Comparison of ENCODE assay signal across 22 cellular contexts in genomic region chr10:131577786-131578471, GRCh38.
DNase-seq lines count a peak whose midpoint lies in the region; ATAC-seq and TF ChIP-seq lines count a peak whose summit lies in the region.
"Had no signal": no experiment of that assay in that cellular context is flagged by ENCODE, and none has a peak within 500 bp of the region (broad histone marks: within the 10 kb centered on the region; RNA-seq: fewer than 3 reads in every experiment).

No MANE protein-coding gene starts in this region.

- no peak overlapping the region for H3K4me3 Mint-ChIP-seq in activated CD4-positive, alpha-beta T cell treated with anti-CD3 and anti-CD28 coated beads, Interleukin-2, amount 10 ng/mL, durations not matched to agents 24 days and 14 days
- H3K4me3 Mint-ChIP-seq in activated CD4-positive, alpha-beta T cell treated with anti-CD3 and anti-CD28 coated beads, Interleukin-2, amount 10 ng/mL, durations not matched to agents 7 days and 5 days = no peak overlapping the region
- no peak overlapping the region for H3K4me3 Mint-ChIP-seq in endodermal cell
- no peak overlapping the region for H3K4me3 Mint-ChIP-seq in osteocyte (ENCODE audit: unreplicated experiment)
- H3K4me3 Mint-ChIP-seq: CD8-positive, alpha-beta T cell; GM23338; IgD-negative memory B cell had no signal

- POLR2A ChIA-PET in activated CD4-positive, alpha-beta T cell treated with anti-CD3 and anti-CD28 coated beads, Interleukin-2, amount 10 ng/mL, durations not matched to agents 7 days and 5 days (lab: Charles Lee) = no interaction called here

- H3K4me1 Mint-ChIP-seq in activated CD4-positive, alpha-beta T cell treated with anti-CD3 and anti-CD28 coated beads, Interleukin-2, amount 10 ng/mL, durations not matched to agents 24 days and 14 days = no peaks in the 10 kb centered on the region
- no peaks in the 10 kb centered on the region for H3K4me1 Mint-ChIP-seq in activated CD4-positive, alpha-beta T cell treated with anti-CD3 and anti-CD28 coated beads, Interleukin-2, amount 10 ng/mL, durations not matched to agents 7 days and 5 days
- no peaks in the 10 kb centered on the region for H3K4me1 Mint-ChIP-seq in endodermal cell
- H3K4me1 Mint-ChIP-seq in osteocyte (ENCODE audit: unreplicated experiment) = no peaks in the 10 kb centered on the region
- H3K4me1 Mint-ChIP-seq: GM23338, IgD-negative memory B cell had no signal

- H3K27me3 Mint-ChIP-seq in activated CD4-positive, alpha-beta T cell treated with anti-CD3 and anti-CD28 coated beads, Interleukin-2, amount 10 ng/mL, durations not matched to agents 24 days and 14 days = no peaks in the 10 kb centered on the region
- H3K27me3 Mint-ChIP-seq in activated CD4-positive, alpha-beta T cell treated with anti-CD3 and anti-CD28 coated beads, Interleukin-2, amount 10 ng/mL, durations not matched to agents 7 days and 5 days = no peaks in the 10 kb centered on the region
- H3K27me3 Mint-ChIP-seq in endodermal cell (ENCODE audit: insufficient read depth) (no peaks in the 10 kb centered on the region), osteocyte (ENCODE audit: unreplicated experiment) (no peaks in the 10 kb centered on the region)
- H3K27me3 Mint-ChIP-seq: IgD-negative memory B cell had no signal

- H3K36me3 Mint-ChIP-seq in activated CD4-positive, alpha-beta T cell treated with anti-CD3 and anti-CD28 coated beads, Interleukin-2, amount 10 ng/mL, durations not matched to agents 24 days and 14 days (ENCODE audit: low read depth) = no peaks in the 10 kb centered on the region
- no peaks in the 10 kb centered on the region for H3K36me3 Mint-ChIP-seq in activated CD4-positive, alpha-beta T cell treated with anti-CD3 and anti-CD28 coated beads, Interleukin-2, amount 10 ng/mL, durations not matched to agents 7 days and 5 days (ENCODE audit: low read depth)
- H3K36me3 Mint-ChIP-seq in endodermal cell (ENCODE audit: low read depth) = no peaks in the 10 kb centered on the region
- no peaks in the 10 kb centered on the region for H3K36me3 Mint-ChIP-seq in osteocyte (ENCODE audit: unreplicated experiment)
- H3K36me3 Mint-ChIP-seq: CD8-positive, alpha-beta T cell; IgD-negative memory B cell had no signal

- H3K9ac ChIP-seq in endodermal cell (ENCODE audit: extremely low read depth, low read length, poor library complexity, severe bottlenecking) = no peak overlapping the region

- H3K4me1 ChIP-seq in endodermal cell (ENCODE audit: control insufficient read depth, insufficient read depth, low read length) (no peaks in the 10 kb centered on the region), foreskin keratinocyte (no peaks in the 10 kb centered on the region)
- H3K4me1 ChIP-seq: BE2C had no signal

- H3K27me3 ChIP-seq in endodermal cell (ENCODE audit: control insufficient read depth, insufficient read depth, low read length, poor library complexity, severe bottlenecking) = no peaks in the 10 kb centered on the region
- no peaks in the 10 kb centered on the region for H3K27me3 ChIP-seq in foreskin keratinocyte
- H3K27me3 ChIP-seq: BE2C had no signal

- H3K9me3 Mint-ChIP-seq in activated CD4-positive, alpha-beta T cell treated with anti-CD3 and anti-CD28 coated beads, Interleukin-2, amount 10 ng/mL, durations not matched to agents 24 days and 14 days = no peaks in the 10 kb centered on the region
- no peaks in the 10 kb centered on the region for H3K9me3 Mint-ChIP-seq in activated CD4-positive, alpha-beta T cell treated with anti-CD3 and anti-CD28 coated beads, Interleukin-2, amount 10 ng/mL, durations not matched to agents 7 days and 5 days
- H3K9me3 Mint-ChIP-seq in endodermal cell = peaks cover 2% of the 10 kb centered on the region
- peaks cover 29% of the 10 kb centered on the region for H3K9me3 Mint-ChIP-seq in osteocyte (ENCODE audit: unreplicated experiment)
- H3K9me3 Mint-ChIP-seq: CD8-positive, alpha-beta T cell had no signal

- H3K9me3 ChIP-seq in endodermal cell (ENCODE audit: control insufficient read depth, low read length) = no peaks in the 10 kb centered on the region
- H3K9me3 ChIP-seq: BE2C had no signal

- CTCF ChIA-PET in activated CD4-positive, alpha-beta T cell treated with anti-CD3 and anti-CD28 coated beads, Interleukin-2, amount 10 ng/mL, durations not matched to agents 7 days and 5 days (lab: Charles Lee) = no interaction called here

- H3K4me3 ChIP-seq in endodermal cell (ENCODE audit: low read length) = no peak overlapping the region
- H3K4me3 ChIP-seq: GM23338 had no signal

- intact Hi-C loops in activated CD4-positive, alpha-beta T cell treated with anti-CD3 and anti-CD28 coated beads, Interleukin-2, amount 10 ng/mL, durations not matched to agents 24 days and 14 days (cut with micrococcal nuclease) = no loop called here

- ATAC-seq in foreskin keratinocyte = no peak
- ATAC-seq in HG03565 (IDR thresholded peaks at IDR 0.05; ENCODE audit: unreplicated experiment) = no peak
- ATAC-seq: CD8-positive, alpha-beta T cell; GM23338; HCT116 had no signal

- WGBS in endodermal cell (ENCODE audit: insufficient coverage in 1 of 2, insufficient read length in 1 of 2), 2 experiments = 84 to 85% methylated on average over 6 to 23 of the region's 24 CpGs

- H3K27ac Mint-ChIP-seq in activated CD4-positive, alpha-beta T cell treated with anti-CD3 and anti-CD28 coated beads, Interleukin-2, amount 10 ng/mL, durations not matched to agents 24 days and 14 days = no peak overlapping the region
- no peak overlapping the region for H3K27ac Mint-ChIP-seq in activated CD4-positive, alpha-beta T cell treated with anti-CD3 and anti-CD28 coated beads, Interleukin-2, amount 10 ng/mL, durations not matched to agents 7 days and 5 days
- H3K27ac Mint-ChIP-seq in endodermal cell (no peak overlapping the region), osteocyte (ENCODE audit: unreplicated experiment) (no peak overlapping the region)
- H3K27ac Mint-ChIP-seq: CD8-positive, alpha-beta T cell; GM23338; IgD-negative memory B cell had no signal

- DNase-seq in activated CD4-positive, alpha-beta T cell treated with anti-CD3 and anti-CD28 coated beads, Interleukin-2, amount 10 ng/mL, durations not matched to agents 24 days and 14 days = peak; percentile 33
- no peak for DNase-seq in activated CD4-positive, alpha-beta T cell treated with anti-CD3 and anti-CD28 coated beads, Interleukin-2, amount 10 ng/mL, durations not matched to agents 7 days and 5 days
- peak; percentile 35 for DNase-seq in endodermal cell
- peak; percentile 81 for DNase-seq in osteocyte (ENCODE audit: extremely low spot score, unreplicated experiment)
- DNase-seq in ureter (ENCODE audit: low spot score) = peak; percentile 29
- no peak for DNase-seq in foreskin keratinocyte
- DNase-seq in NCI-H1930 (lab: John Stamatoyannopoulos, UW) = no peak
- DNase-seq: BE2C, DMS79, Kasumi-1, NCI-H1105 treated with DMSO at 0.1 percent for 48 hours, NCI-H187, NCI-H345, OCI-M1, RPMI8226 had no signal

- no peak overlapping the region for H3K27ac ChIP-seq in endodermal cell (ENCODE audit: low read depth, low read length)
- H3K27ac ChIP-seq in foreskin keratinocyte = no peak overlapping the region
- H3K27ac ChIP-seq: 22Rv1, HL-60 had no signal

- H3K36me3 ChIP-seq in endodermal cell (ENCODE audit: control insufficient read depth, insufficient read depth, low read length) = no peaks in the 10 kb centered on the region
- H3K36me3 ChIP-seq: BE2C had no signal

- TF ChIP-seq CTCF in endodermal cell (conservative IDR thresholded peaks at IDR 0.05) (no peak), osteocyte (IDR thresholded peaks at IDR 0.05) (no peak), foreskin keratinocyte (conservative IDR thresholded peaks at IDR 0.05) (no peak)

Comparison
In these comparisons a context has a peak if more than half of its experiments do, and no peak if none do; other contexts are left out.
1. DNase-seq: peak in activated CD4-positive, alpha-beta T cell treated with anti-CD3 and anti-CD28 coated beads, Interleukin-2, amount 10 ng/mL, durations not matched to agents 24 days and 14 days (single experiment), endodermal cell (single experiment), osteocyte (single experiment) and ureter (single experiment); none in activated CD4-positive, alpha-beta T cell treated with anti-CD3 and anti-CD28 coated beads, Interleukin-2, amount 10 ng/mL, durations not matched to agents 7 days and 5 days (single experiment), foreskin keratinocyte (0 of 2) and NCI-H1930 (0 of 2).